ENCODE assay signal across 26 cellular contexts in the genomic region with DNA sequence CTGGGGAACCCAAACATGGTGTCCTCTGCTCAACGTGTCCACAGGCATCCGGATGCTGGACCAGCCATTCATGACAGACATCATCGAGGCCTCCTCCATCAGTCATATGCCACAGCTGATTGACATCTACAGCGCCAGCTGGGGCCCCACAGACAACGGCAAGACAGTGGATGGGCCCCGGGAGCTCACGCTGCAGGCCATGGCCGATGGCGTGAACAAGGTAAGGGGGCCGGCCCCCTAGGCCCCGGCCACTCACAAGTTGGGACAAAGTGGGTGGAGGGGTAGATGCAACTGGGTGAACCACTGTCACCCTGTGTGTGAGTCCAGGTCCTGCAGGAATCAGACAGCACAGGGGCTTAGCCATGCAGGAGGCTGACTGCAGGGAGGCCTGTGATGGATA.
A peak's percentile ranks its signal among the peaks of the same experiment; 100 is the strongest.
DNase-seq lines count a peak whose midpoint lies in the region; ATAC-seq lines count a peak whose summit lies in the region.
"Had no signal": no experiment of that assay in that cellular context is flagged by ENCODE, and none has a peak within 500 bp of the region (broad histone marks: within the 10 kb centered on the region; RNA-seq: fewer than 3 reads in every experiment).

No MANE protein-coding gene starts in this region.

- no peak overlapping the region for H3K27ac ChIP-seq in neuronal stem cell (replicated peaks; ENCODE audit: low read length)
- H3K27ac ChIP-seq: 22Rv1, A549, BLaER1 had no signal

- H2BK15ac ChIP-seq in neuronal stem cell (ENCODE audit: low read length), result no peak overlapping the region

- H3K36me3 ChIP-seq in neuronal stem cell (replicated peaks in 1 of 2; ENCODE audit: control insufficient read depth in 2 of 2, insufficient read depth in 2 of 2, low read length in 2 of 2), result no peaks in the 10 kb centered on the region
- H3K36me3 ChIP-seq: BE2C, BLaER1 had no signal

- H3K18ac ChIP-seq in neuronal stem cell (ENCODE audit: low read length), result peak overlapping the region; percentile 61

- no peak overlapping the region for H3K4ac ChIP-seq in neuronal stem cell (ENCODE audit: low read length)

- no peak overlapping the region for H2BK120ac ChIP-seq in neuronal stem cell (ENCODE audit: low read depth, low read length)

- H3K4me3 Mint-ChIP-seq in stimulated activated naive CD8-positive, alpha-beta T cell treated with anti-CD3 and anti-CD28 coated beads, Interleukin-15, amount 100 ng/mL, for 72 hours, result no peak overlapping the region
- no peak overlapping the region for H3K4me3 Mint-ChIP-seq in stimulated activated memory B cell treated with anti-CD40 and anti-IgM and Interleukin-4, amounts not matched to agents 10 μg/mL and 1 μg/mL and 100 μg/mL, for 72 hours
- H3K4me3 Mint-ChIP-seq: CD14-positive monocyte; CD4-positive, alpha-beta memory T cell; CD4-positive, CD25-positive, alpha-beta regulatory T cell; CD8-positive, alpha-beta memory T cell had no signal

- H3K9ac ChIP-seq in neuronal stem cell (ENCODE audit: low read depth, low read length, poor library complexity), result no peak overlapping the region
- H3K9ac ChIP-seq: BLaER1 had no signal

- H2BK5ac ChIP-seq in neuronal stem cell (ENCODE audit: low read length), result no peak overlapping the region

- no peak overlapping the region for H3K4me2 ChIP-seq in neuronal stem cell (ENCODE audit: insufficient read depth, low read length, poor library complexity, severe bottlenecking)
- H3K4me2 ChIP-seq: A549, BLaER1 had no signal

- peaks cover 6% of the 10 kb centered on the region for H3K4me1 Mint-ChIP-seq in stimulated activated naive CD8-positive, alpha-beta T cell treated with anti-CD3 and anti-CD28 coated beads, Interleukin-15, amount 100 ng/mL, for 72 hours
- no peaks in the 10 kb centered on the region for H3K4me1 Mint-ChIP-seq in stimulated activated memory B cell treated with anti-CD40 and anti-IgM and Interleukin-4, amounts not matched to agents 10 μg/mL and 1 μg/mL and 100 μg/mL, for 72 hours
- H3K4me1 Mint-ChIP-seq: CD14-positive monocyte; CD4-positive, CD25-positive, alpha-beta regulatory T cell had no signal

- peaks cover 0 to 10% (median 0%) of the 10 kb centered on the region in 3 experiments for H3K27me3 ChIP-seq in neuronal stem cell (ENCODE audit: control insufficient read depth in 3 of 3, insufficient read depth in 3 of 3, low read depth in 1 of 3, low read length in 3 of 3)
- H3K27me3 ChIP-seq: BLaER1 had no signal

- no peak overlapping the region for H2AK5ac ChIP-seq in neuronal stem cell (ENCODE audit: low read depth, low read length)

- no peak overlapping the region for H3K23ac ChIP-seq in neuronal stem cell (ENCODE audit: low read depth, low read length, poor library complexity)

- no peak for ATAC-seq in Right ventricle myocardium inferior
- peak; percentile 18 for ATAC-seq in stimulated activated naive CD8-positive, alpha-beta T cell treated with anti-CD3 and anti-CD28 coated beads, Interleukin-15, amount 100 ng/mL, for 72 hours
- ATAC-seq in stimulated activated naive CD8-positive, alpha-beta T cell treated with anti-CD3 and anti-CD28 coated beads, Interleukin-15, Interleukin-2, amounts not matched to agents 100 U/mL and 50 U/mL, for 24 hours, result no peak
- ATAC-seq in stimulated activated memory B cell treated with anti-CD40 and anti-IgM and Interleukin-4, amounts not matched to agents 10 μg/mL and 1 μg/mL and 100 μg/mL, for 72 hours, result peak; percentile 26
- ATAC-seq: A549, GM12878 had no signal

- H3K9me3 Mint-ChIP-seq in stimulated activated naive CD8-positive, alpha-beta T cell treated with anti-CD3 and anti-CD28 coated beads, Interleukin-15, amount 100 ng/mL, for 72 hours, result peaks cover 0 to 8% of the 10 kb centered on the region in 2 donors
- no peaks in the 10 kb centered on the region for H3K9me3 Mint-ChIP-seq in stimulated activated memory B cell treated with anti-CD40 and anti-IgM and Interleukin-4, amounts not matched to agents 10 μg/mL and 1 μg/mL and 100 μg/mL, for 72 hours

- H3K27me3 Mint-ChIP-seq in stimulated activated naive CD8-positive, alpha-beta T cell treated with anti-CD3 and anti-CD28 coated beads, Interleukin-15, amount 100 ng/mL, for 72 hours, result peaks cover 35% of the 10 kb centered on the region
- H3K27me3 Mint-ChIP-seq in stimulated activated memory B cell treated with anti-CD40 and anti-IgM and Interleukin-4, amounts not matched to agents 10 μg/mL and 1 μg/mL and 100 μg/mL, for 72 hours, result peaks cover 30% of the 10 kb centered on the region

- no peaks in the 10 kb centered on the region for H3K4me1 ChIP-seq in neuronal stem cell (ENCODE audit: control insufficient read depth in 2 of 2, insufficient read depth in 1 of 2, low read depth in 1 of 2, low read length in 2 of 2)
- H3K4me1 ChIP-seq: A549, BE2C, BLaER1 had no signal

- H2AFZ ChIP-seq in neuronal stem cell (ENCODE audit: low read length), result no peak overlapping the region

- intact Hi-C loops in Right ventricle myocardium inferior (cut with DNase I), result no loop called here
- intact Hi-C loops in cardiac septum (cut with DNase I), result no loop called here

- no peaks in the 10 kb centered on the region for H3K9me3 ChIP-seq in neuronal stem cell (replicated peaks in 1 of 2; ENCODE audit: control insufficient read depth in 2 of 2, insufficient read depth in 1 of 2, low read depth in 1 of 2, low read length in 2 of 2)
- H3K9me3 ChIP-seq: A549, BE2C, BLaER1 had no signal

- H2BK12ac ChIP-seq in neuronal stem cell (ENCODE audit: low read length), result no peak overlapping the region

- H3K27ac Mint-ChIP-seq in stimulated activated naive CD8-positive, alpha-beta T cell treated with anti-CD3 and anti-CD28 coated beads, Interleukin-15, amount 100 ng/mL, for 72 hours, result peak overlapping the region in 1 of 2 donors; percentile 28
- no peak overlapping the region for H3K27ac Mint-ChIP-seq in stimulated activated memory B cell treated with anti-CD40 and anti-IgM and Interleukin-4, amounts not matched to agents 10 μg/mL and 1 μg/mL and 100 μg/mL, for 72 hours
- H3K27ac Mint-ChIP-seq: CD4-positive, CD25-positive, alpha-beta regulatory T cell; CD8-positive, alpha-beta memory T cell had no signal

- H3K4me3 ChIP-seq in neuronal stem cell (ENCODE audit: low read length in 2 of 2), result no peak overlapping the region
- H3K4me3 ChIP-seq: A549, BLaER1, GM12878 had no signal

- DNase-seq in Right ventricle myocardium inferior (ENCODE audit: missing footprints) (peak; percentile 45), cardiac septum (ENCODE audit: low spot score) (no peak), neuronal stem cell (ENCODE audit: low spot score) (no peak), T-helper 9 cell (no peak)
- DNase-seq in stimulated activated naive CD8-positive, alpha-beta T cell treated with anti-CD3 and anti-CD28 coated beads, Interleukin-15, amount 100 ng/mL, for 72 hours, result no peak
- no peak for DNase-seq in stimulated activated naive CD8-positive, alpha-beta T cell treated with anti-CD3 and anti-CD28 coated beads, Interleukin-15, Interleukin-2, amounts not matched to agents 100 U/mL and 50 U/mL, for 24 hours
- no peak for DNase-seq in central memory CD4-positive, alpha-beta T cell
- DNase-seq: BE2C; C1 segment of cervical spinal cord; CD4-positive, alpha-beta memory T cell; CD4-positive, CD25-positive, alpha-beta regulatory T cell; CD8-positive, alpha-beta memory T cell; COR-L47; DMS 273 treated with DMSO at 0.1 percent for 48 hours; DMS153; DMS53; DMS79; DND-41; EL; GDM1 had no signal

- no peak overlapping the region for H4K91ac ChIP-seq in neuronal stem cell (ENCODE audit: low read depth, low read length, poor library complexity)

- no peaks in the 10 kb centered on the region for H3K79me1 ChIP-seq in neuronal stem cell (ENCODE audit: low read depth, low read length)

- no peaks in the 10 kb centered on the region for H3K36me3 Mint-ChIP-seq in stimulated activated memory B cell treated with anti-CD40 and anti-IgM and Interleukin-4, amounts not matched to agents 10 μg/mL and 1 μg/mL and 100 μg/mL, for 72 hours
- H3K36me3 Mint-ChIP-seq: CD14-positive monocyte; CD4-positive, alpha-beta memory T cell; CD4-positive, CD25-positive, alpha-beta regulatory T cell; CD8-positive, alpha-beta memory T cell had no signal

- H4K8ac ChIP-seq in neuronal stem cell (ENCODE audit: low read depth, low read length), result no peak overlapping the region

- WGBS in neuronal stem cell (ENCODE audit: extremely low coverage in 2 of 2, insufficient read length in 2 of 2, insufficient replicate concordance in 1 of 2), 2 donors, result no CpG with 5 or more reads among the region's 11 CpGs

- H3K14ac ChIP-seq in neuronal stem cell (ENCODE audit: low read length), result no peak overlapping the region

Comparison
In these comparisons a context has a peak if more than half of its experiments do, and no peak if none do; other contexts are left out.
1. ATAC-seq: peak in stimulated activated naive CD8-positive, alpha-beta T cell treated with anti-CD3 and anti-CD28 coated beads, Interleukin-15, amount 100 ng/mL, for 72 hours (single experiment) and stimulated activated memory B cell treated with anti-CD40 and anti-IgM and Interleukin-4, amounts not matched to agents 10 μg/mL and 1 μg/mL and 100 μg/mL, for 72 hours (single experiment); none in Right ventricle myocardium inferior (single experiment) and stimulated activated naive CD8-positive, alpha-beta T cell treated with anti-CD3 and anti-CD28 coated beads, Interleukin-15, Interleukin-2, amounts not matched to agents 100 U/mL and 50 U/mL, for 24 hours (single experiment).